Comparison of ENCODE assay signal across 8 cellular contexts in the genomic region with DNA sequence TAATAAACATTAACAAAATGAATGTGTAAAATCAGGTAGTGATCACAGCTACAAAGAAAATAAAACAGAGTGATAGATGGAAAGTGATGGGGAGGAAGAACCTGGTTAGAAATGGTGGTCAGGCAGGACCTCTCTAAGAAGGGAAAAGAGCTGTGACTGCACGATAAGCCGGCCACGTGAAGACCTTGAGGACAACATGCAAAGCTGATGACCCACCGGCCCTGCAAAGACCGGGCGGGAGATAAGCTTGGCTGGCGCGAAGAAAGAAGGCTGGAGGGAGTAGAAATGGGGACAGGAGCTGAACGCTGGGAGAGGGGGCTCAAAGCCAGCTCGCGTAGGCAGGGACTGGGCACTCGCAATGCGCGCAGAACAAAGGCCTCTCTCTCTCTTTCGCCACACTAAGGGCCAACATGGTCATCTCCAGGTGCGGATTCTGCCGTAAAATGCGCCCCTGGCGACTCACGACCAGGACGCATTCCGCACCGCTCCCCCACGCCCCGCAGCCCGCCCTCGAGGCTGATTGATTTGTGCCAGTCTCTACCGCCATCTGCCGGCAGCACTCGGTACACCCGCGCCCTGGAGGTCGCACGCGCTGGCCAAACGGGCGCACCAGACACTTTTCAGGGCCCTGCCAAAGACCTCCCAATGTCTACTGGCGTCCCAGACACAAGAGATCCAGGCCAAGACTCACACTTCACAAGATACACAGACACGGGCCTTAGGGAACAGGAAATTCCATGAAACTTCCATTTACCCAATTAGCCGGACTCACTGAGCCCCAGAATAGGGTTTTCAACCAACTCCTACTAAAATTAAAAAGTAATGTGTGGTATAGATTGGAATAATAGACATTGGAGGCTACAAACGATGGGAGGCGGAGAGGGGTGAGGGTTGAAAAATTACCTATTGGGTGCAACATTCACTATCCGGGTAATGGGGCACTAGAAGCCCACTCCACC. TPM values are rescaled to one million over a fixed set of nuclear protein-coding genes. Genes with fewer than 3 reads are reported as not detected.
DNase-seq lines count a peak whose midpoint lies in the region; ATAC-seq and TF ChIP-seq lines count a peak whose summit lies in the region.

No MANE protein-coding gene starts in this region.

- peak; percentile 92 for TF ChIP-seq CTCF in Loucy (conservative IDR thresholded peaks at IDR 0.05; ENCODE audit: low read length)
- peak; percentile 99 for TF ChIP-seq CTCF in RWPE2 (IDR thresholded peaks at IDR 0.05; ENCODE audit: poor library complexity, severe bottlenecking)
- TF ChIP-seq CTCF in gastroesophageal sphincter (IDR thresholded peaks at IDR 0.05) = peak; percentile 92 to 98 (median 96)

- no peaks in the 10 kb centered on the region for H4K20me1 ChIP-seq in Loucy (ENCODE audit: insufficient read depth, low read length, poor library complexity, severe bottlenecking)

- H3K27me3 ChIP-seq in Loucy (ENCODE audit: insufficient read depth, low read length, poor library complexity, severe bottlenecking) (no peaks in the 10 kb centered on the region), RWPE2 (ENCODE audit: insufficient read depth, poor library complexity, severe bottlenecking) (no peaks in the 10 kb centered on the region), gastroesophageal sphincter (peaks cover 10% of the 10 kb centered on the region)

- peak overlapping the region; percentile 93 for H2AFZ ChIP-seq in Loucy (ENCODE audit: low read length)

- ATAC-seq in RWPE2 (ENCODE audit: low read depth) = peak; percentile 81
- peak; percentile 88 for ATAC-seq in gastroesophageal sphincter

- H3K79me2 ChIP-seq in Loucy (ENCODE audit: insufficient read depth, low read length) = no peaks in the 10 kb centered on the region

- 12 to 14% methylated on average over 21 to 22 of the region's 43 CpGs for WGBS in gastroesophageal sphincter (ENCODE audit: low coverage in 1 of 2), 2 donors

- H3K9me2 ChIP-seq in Loucy (replicated peaks; ENCODE audit: low read depth, low read length) = no peaks in the 10 kb centered on the region

- H3K9me3 ChIP-seq in Loucy (ENCODE audit: insufficient read depth, low read depth, low read length) (no peaks in the 10 kb centered on the region), RWPE2 (ENCODE audit: severe bottlenecking) (no peaks in the 10 kb centered on the region), gastroesophageal sphincter (no peaks in the 10 kb centered on the region)

- H3K4me1 ChIP-seq in Loucy (ENCODE audit: insufficient read depth, low read length, poor library complexity, severe bottlenecking) (peaks cover 8% of the 10 kb centered on the region), RWPE2 (ENCODE audit: insufficient read depth, poor library complexity, severe bottlenecking) (no peaks in the 10 kb centered on the region), gastroesophageal sphincter (peaks cover 0 to 15% (median 0%) of the 10 kb centered on the region in 3 donors)

- no peaks in the 10 kb centered on the region for H3F3A ChIP-seq in Loucy (ENCODE audit: low read depth)

- peak overlapping the region; percentile 30 for H3K9ac ChIP-seq in Loucy (ENCODE audit: low read depth, low read length, poor library complexity, severe bottlenecking)

- H3K36me3 ChIP-seq in Loucy (ENCODE audit: insufficient read depth, low read length) (no peaks in the 10 kb centered on the region), RWPE2 (ENCODE audit: low read depth) (no peaks in the 10 kb centered on the region), gastroesophageal sphincter (no peaks in the 10 kb centered on the region)

- no peak for TF ChIP-seq POLR2A in gastroesophageal sphincter (IDR thresholded peaks at IDR 0.05)

- peak; percentile 97 for DNase-seq in ELF-1 (ENCODE audit: low read depth, low spot score)
- DNase-seq in H4 (ENCODE audit: low spot score) = peak; percentile 79
- peak; percentile 89 for DNase-seq in RWPE2 (ENCODE audit: low spot score)
- DNase-seq in activated gamma-delta T cell (lab: John Stamatoyannopoulos, UW) = peak; percentile 64
- peak in 53 of 56 donors; percentile 16 to 89 (median 65) for DNase-seq in nucleus accumbens (lab: John Stamatoyannopoulos, UW)
- DNase-seq in superior temporal gyrus (ENCODE audit: extremely low spot score) = peak; percentile 86

- TF ChIP-seq EP300 in gastroesophageal sphincter (IDR thresholded peaks at IDR 0.05) = no peak

- H3K4me3 ChIP-seq in Loucy (ENCODE audit: low read length, poor library complexity, severe bottlenecking) (peak overlapping the region; percentile 65), RWPE2 (ENCODE audit: severe bottlenecking) (peak overlapping the region; percentile 29), gastroesophageal sphincter (peak overlapping the region; percentile 38 to 56)

- H3K4me2 ChIP-seq in Loucy (ENCODE audit: low read depth, low read length, poor library complexity, severe bottlenecking) = peak overlapping the region; percentile 64

- H3K27ac ChIP-seq in RWPE2 (ENCODE audit: poor library complexity, severe bottlenecking) (no peak overlapping the region), gastroesophageal sphincter (peak overlapping the region in 1 of 4 donors; percentile 43)

RNA-seq across cellular contexts. Expression of a gene that starts 9.4 kb away (rescaled TPM):
- not detected in 2 replicates for total RNA-seq in H4 (2014; rRNA removed; shearing (Covaris generic))
- total RNA-seq in gastroesophageal sphincter = not detected

RNA-seq across cellular contexts. Expression of a gene that starts 23.7 kb away (rescaled TPM):
- 1.6 TPM in 2 replicates for total RNA-seq in H4 (2014; rRNA removed; shearing (Covaris generic))
- total RNA-seq in gastroesophageal sphincter = 1 to 10 TPM in 2 of 4 donors, under 1 TPM in 2; 0.67 to 3.1 (median 1.3) TPM

RNA-seq across cellular contexts. Expression of a gene that starts 30.5 kb away (rescaled TPM):
- 7.6 and 8.2 TPM in 2 replicates for total RNA-seq in H4 (2014; rRNA removed; shearing (Covaris generic))
- 10 to 100 TPM; 17.4 to 24.0 (median 21.4) TPM for total RNA-seq in gastroesophageal sphincter

RNA-seq across cellular contexts. Expression of a gene that starts 39.8 kb away (rescaled TPM):
- not detected in 2 replicates for total RNA-seq in H4 (2014; rRNA removed; shearing (Covaris generic))
- total RNA-seq in gastroesophageal sphincter = not detected

RNA-seq across cellular contexts. Expression of a gene that starts 58.5 kb away (rescaled TPM):
- total RNA-seq in H4 (2014; rRNA removed; shearing (Covaris generic)) = 1.9 and 2.2 TPM in 2 replicates
- 1 to 10 TPM; 3.4 to 7.3 (median 5.9) TPM for total RNA-seq in gastroesophageal sphincter
